ENCODE assay signal across 1 cellular context in the genomic region with DNA sequence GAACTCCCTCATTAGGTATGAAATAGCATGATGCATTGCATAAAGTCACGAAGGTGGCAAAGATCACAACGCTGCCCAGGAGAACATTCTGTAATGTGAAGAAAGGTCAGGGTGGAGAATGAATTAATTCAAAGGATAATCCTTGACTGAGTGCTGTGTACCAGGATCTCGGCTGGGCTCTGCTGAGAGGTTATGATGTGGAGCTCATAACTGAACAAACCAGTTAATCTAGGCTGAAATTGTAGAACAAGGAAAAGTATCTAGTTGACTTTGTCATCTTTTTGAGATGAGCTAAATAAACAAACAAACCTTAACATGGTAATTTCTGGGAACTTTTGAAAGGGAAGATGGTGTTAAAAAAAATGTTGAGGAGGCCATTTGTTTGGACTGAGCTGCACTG.
TF ChIP-seq lines count a peak whose summit lies in the region.

No MANE protein-coding gene starts in this region.

TF ChIP-seq in HepG2, 621 proteins besides CTCF, POLR2A, EP300 and RAD21:
- no peak for TF ChIP-seq RNF2 (conservative IDR thresholded peaks at IDR 0.05; ENCODE audit: low read depth)
- no peak for TF ChIP-seq ZNF564 (CRISPR knock-in tag; IDR thresholded peaks at IDR 0.05)
- TF ChIP-seq SRSF1 (optimal IDR thresholded peaks at IDR 0.05; ENCODE audit: low read depth, low read length), result no peak
- TF ChIP-seq, protein P1, sequence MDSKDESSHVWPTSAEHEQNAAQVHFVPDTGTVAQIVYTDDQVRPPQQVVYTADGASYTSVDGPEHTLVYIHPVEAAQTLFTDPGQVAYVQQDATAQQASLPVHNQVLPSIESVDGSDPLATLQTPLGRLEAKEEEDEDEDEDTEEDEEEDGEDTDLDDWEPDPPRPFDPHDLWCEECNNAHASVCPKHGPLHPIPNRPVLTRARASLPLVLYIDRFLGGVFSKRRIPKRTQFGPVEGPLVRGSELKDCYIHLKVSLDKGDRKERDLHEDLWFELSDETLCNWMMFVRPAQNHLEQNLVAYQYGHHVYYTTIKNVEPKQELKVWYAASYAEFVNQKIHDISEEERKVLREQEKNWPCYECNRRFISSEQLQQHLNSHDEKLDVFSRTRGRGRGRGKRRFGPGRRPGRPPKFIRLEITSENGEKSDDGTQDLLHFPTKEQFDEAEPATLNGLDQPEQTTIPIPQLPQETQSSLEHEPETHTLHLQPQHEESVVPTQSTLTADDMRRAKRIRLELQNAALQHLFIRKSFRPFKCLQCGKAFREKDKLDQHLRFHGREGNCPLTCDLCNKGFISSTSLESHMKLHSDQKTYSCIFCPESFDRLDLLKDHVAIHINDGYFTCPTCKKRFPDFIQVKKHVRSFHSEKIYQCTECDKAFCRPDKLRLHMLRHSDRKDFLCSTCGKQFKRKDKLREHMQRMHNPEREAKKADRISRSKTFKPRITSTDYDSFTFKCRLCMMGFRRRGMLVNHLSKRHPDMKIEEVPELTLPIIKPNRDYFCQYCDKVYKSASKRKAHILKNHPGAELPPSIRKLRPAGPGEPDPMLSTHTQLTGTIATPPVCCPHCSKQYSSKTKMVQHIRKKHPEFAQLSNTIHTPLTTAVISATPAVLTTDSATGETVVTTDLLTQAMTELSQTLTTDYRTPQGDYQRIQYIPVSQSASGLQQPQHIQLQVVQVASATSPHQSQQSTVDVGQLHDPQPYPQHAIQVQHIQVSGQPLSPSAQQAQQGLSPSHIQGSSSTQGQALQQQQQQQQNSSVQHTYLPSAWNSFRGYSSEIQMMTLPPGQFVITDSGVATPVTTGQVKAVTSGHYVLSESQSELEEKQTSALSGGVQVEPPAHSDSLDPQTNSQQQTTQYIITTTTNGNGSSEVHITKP (CRISPR knock-in tag; IDR thresholded peaks at IDR 0.05; ENCODE audit: low read depth), result no peak
- TF ChIP-seq NFYB (CRISPR knock-in tag; IDR thresholded peaks at IDR 0.05), result no peak
- no peak for TF ChIP-seq CHCHD3 (CRISPR knock-in tag; IDR thresholded peaks at IDR 0.05)
- TF ChIP-seq ZNF331 (CRISPR knock-in tag; IDR thresholded peaks at IDR 0.05), result peak; percentile 31; the same call in 1 of the 2 replicates
